In genomic region chr2:37671013-37671815, GRCh38 we compare ENCODE assay signal across 7 cellular contexts. TPM values are rescaled to one million over a fixed set of nuclear protein-coding genes. Genes with fewer than 3 reads are reported as not detected.
DNase-seq lines count a peak whose midpoint lies in the region; ATAC-seq and TF ChIP-seq lines count a peak whose summit lies in the region.

Gene CDC42EP3, minus strand, starts transcription at chr2:37671642. Its CDS starts 25,055 bp downstream, at chr2:37646587.

- in situ Hi-C loops in GM13977 (cut with MboI; ENCODE audit: low pct_unique_long_range_greater_than_20kb, low sequenced_read_pairs, unreplicated experiment): no loop called here

- ATAC-seq in HG02588 (IDR thresholded peaks at IDR 0.05; ENCODE audit: unreplicated experiment): peak; percentile 52
- ATAC-seq in activated CD4-positive, CD25-positive, alpha-beta regulatory T cell treated with anti-CD3 and anti-CD28 coated beads, Interleukin-2, amount 50 U/mL, for 24 hours: peak; percentile 79 to 80
- peak; percentile 88 for ATAC-seq in left lobe of liver

- peak; percentile 93 for DNase-seq in GM13977 (ENCODE audit: low spot score)
- DNase-seq in NCI-H1694 (lab: John Stamatoyannopoulos, UW): peak; percentile 68
- DNase-seq in cerebellum (ENCODE audit: low spot score): peak; percentile 35
- peak; percentile 81 for DNase-seq in left lobe of liver (ENCODE audit: low spot score)
- peak; percentile 61 to 78 for DNase-seq in stimulated activated CD4-positive, alpha-beta T cell treated with anti-CD3 and anti-CD28 coated beads, Interleukin-4, amount 100 ng/mL, for 4 hours

- TF ChIP-seq CTCF in GM13977 (IDR thresholded peaks at IDR 0.05; ENCODE audit: extremely low read depth, insufficient read depth, missing control alignments): no peak

RNA-seq across cellular contexts. Expression of gene CDC42EP3, which starts in this region (rescaled TPM):
- total RNA-seq in cerebellum (14.7 TPM), left lobe of liver (3.4 TPM)

Comparison
In these comparisons a context has a peak if more than half of its experiments do, and no peak if none do; other contexts are left out.
1. Peak in every context shown above with its lines: DNase-seq and ATAC-seq.
2. DNase-seq: peak in every context shown above with its lines; median percentile 93 in GM13977; 81 in left lobe of liver; 70 in stimulated activated CD4-positive, alpha-beta T cell treated with anti-CD3 and anti-CD28 coated beads, Interleukin-4, amount 100 ng/mL, for 4 hours; 68 in NCI-H1694; 35 in cerebellum.